In genomic region chr15:96053039-96054021, GRCh38 we compare ENCODE assay signal across 9 cellular contexts.
DNase-seq lines count a peak whose midpoint lies in the region; ATAC-seq and TF ChIP-seq lines count a peak whose summit lies in the region.
"Had no signal": no experiment of that assay in that cellular context is flagged by ENCODE, and none has a peak within 500 bp of the region (broad histone marks: within the 10 kb centered on the region; RNA-seq: fewer than 3 reads in every experiment).

No MANE protein-coding gene starts in this region.

- H3K9ac ChIP-seq in SK-N-SH, result no peak overlapping the region

- POLR2A ChIA-PET in SK-N-SH (lab: Yijun Ruan, JAX), result no interaction called here

- no peak overlapping the region for H2AFZ ChIP-seq in SK-N-SH (ENCODE audit: low read depth)

- H3K4me3 ChIP-seq in SK-N-SH (ENCODE audit: low read depth in 2 of 2, low read length in 1 of 2), result no peak overlapping the region
- H3K4me3 ChIP-seq in epithelial cell of proximal tubule (ENCODE audit: low read depth, low read length), result peak overlapping the region; percentile 57
- H3K4me3 ChIP-seq in muscle layer of duodenum (ENCODE audit: low read depth in 1 of 2, low read length in 2 of 2), result peak overlapping the region; percentile 45 to 54

- DNase-seq in SK-N-SH (peak; percentile 21), NCI-H69 (lab: John Stamatoyannopoulos, UW) (peak; percentile 77), epithelial cell of proximal tubule (ENCODE audit: low read depth) (peak; percentile 12), NOMO-1 treated with dmso at 0.1 percent for 144 hours (lab: John Stamatoyannopoulos, UW; ENCODE audit: unreplicated experiment) (no peak), KG1 (lab: John Stamatoyannopoulos, UW) (no peak)

- H3K27me3 ChIP-seq in SK-N-SH (ENCODE audit: insufficient read depth) (no peaks in the 10 kb centered on the region), muscle layer of duodenum (ENCODE audit: low read depth, low read length) (no peaks in the 10 kb centered on the region)
- H3K27me3 ChIP-seq: Peyer's patch had no signal

- H3K9me3 ChIP-seq in SK-N-SH (no peaks in the 10 kb centered on the region), muscle layer of duodenum (ENCODE audit: control insufficient read depth in 1 of 2, low read length in 2 of 2) (no peaks in the 10 kb centered on the region)
- H3K9me3 ChIP-seq: Peyer's patch had no signal

- no peaks in the 10 kb centered on the region for H3K79me2 ChIP-seq in SK-N-SH (ENCODE audit: insufficient read depth)

- TF ChIP-seq CTCF in SK-N-SH (IDR thresholded peaks at IDR 0.05) (no peak), epithelial cell of proximal tubule (conservative IDR thresholded peaks at IDR 0.05; ENCODE audit: low read depth, low read length) (no peak)

- H3K4me1 ChIP-seq in SK-N-SH (ENCODE audit: control insufficient read depth in 1 of 2, insufficient read depth in 2 of 2, low read depth in 1 of 2, low read length in 1 of 2), result no peaks in the 10 kb centered on the region
- peaks cover 0 to 7% of the 10 kb centered on the region in 2 donors for H3K4me1 ChIP-seq in muscle layer of duodenum (ENCODE audit: control insufficient read depth in 1 of 2, insufficient read depth in 2 of 2, low read length in 2 of 2)

- H3K27ac ChIP-seq in SK-N-SH (ENCODE audit: low read depth in 2 of 2, low read length in 1 of 2) (no peak overlapping the region), muscle layer of duodenum (ENCODE audit: low read length) (no peak overlapping the region)
- H3K27ac ChIP-seq: Peyer's patch had no signal

- no peak for TF ChIP-seq EP300 in SK-N-SH (IDR thresholded peaks at IDR 0.05; ENCODE audit: borderline replicate concordance in 1 of 2, low read depth in 1 of 2, low read length in 1 of 2)

- H3F3A ChIP-seq in SK-N-SH (replicated peaks; ENCODE audit: insufficient read depth), result no peaks in the 10 kb centered on the region

- no peak for ATAC-seq in SK-N-SH treated with all-trans-retinoic acid at 6 μM for 48 hours
- no peak for ATAC-seq in HG02623 (IDR thresholded peaks at IDR 0.05; ENCODE audit: unreplicated experiment)

- TF ChIP-seq RAD21 in SK-N-SH (IDR thresholded peaks at IDR 0.05; ENCODE audit: low read length), result no peak

- H4K20me1 ChIP-seq in SK-N-SH (ENCODE audit: insufficient read depth), result no peaks in the 10 kb centered on the region

- H3K36me3 ChIP-seq in SK-N-SH (replicated peaks in 1 of 2; ENCODE audit: control insufficient read depth in 1 of 2, insufficient read depth in 2 of 2, low read length in 1 of 2), result no peaks in the 10 kb centered on the region
- H3K36me3 ChIP-seq in muscle layer of duodenum (ENCODE audit: control insufficient read depth in 1 of 2, insufficient read depth in 2 of 2, low read length in 2 of 2), result no peaks in the 10 kb centered on the region
- H3K36me3 ChIP-seq: Peyer's patch had no signal

- H3K9me2 ChIP-seq in SK-N-SH, result no peaks in the 10 kb centered on the region

- 9% methylated on average over 34 of the region's 42 CpGs for WGBS in SK-N-SH (ENCODE audit: low lambda C conversion rate)

- H3K4me2 ChIP-seq in SK-N-SH, result no peak overlapping the region

- CTCF ChIA-PET in SK-N-SH (lab: Yijun Ruan, JAX), result no interaction called here

TF ChIP-seq in SK-N-SH, 30 proteins besides CTCF, POLR2A, EP300 and RAD21:
- TF ChIP-seq EZH2phosphoT487 (IDR thresholded peaks at IDR 0.05; ENCODE audit: borderline replicate concordance, low read depth), result no peak
- TF ChIP-seq NRF1 (IDR thresholded peaks at IDR 0.05; ENCODE audit: low read depth, low read length), result no peak
- TF ChIP-seq FOSL2 (IDR thresholded peaks at IDR 0.05; ENCODE audit: borderline replicate concordance, low read depth), result no peak
- no peak for TF ChIP-seq YY1 (IDR thresholded peaks at IDR 0.05; ENCODE audit: low read depth)
- TF ChIP-seq ZBTB33 (IDR thresholded peaks at IDR 0.05; ENCODE audit: borderline replicate concordance, low read depth), result no peak
- TF ChIP-seq TAF1 (IDR thresholded peaks at IDR 0.05; ENCODE audit: borderline replicate concordance, low read depth, low read length), result no peak
- no peak for TF ChIP-seq MEF2A (IDR thresholded peaks at IDR 0.05; ENCODE audit: borderline replicate concordance, low read depth)
- no peak for TF ChIP-seq NFIC (IDR thresholded peaks at IDR 0.05; ENCODE audit: borderline replicate concordance)
- no peak for TF ChIP-seq FOXM1 (IDR thresholded peaks at IDR 0.05; ENCODE audit: low read depth)
- no peak for TF ChIP-seq MXI1 (IDR thresholded peaks at IDR 0.05; ENCODE audit: low read depth, low read length)
- no peak for TF ChIP-seq CHD2 (IDR thresholded peaks at IDR 0.05; ENCODE audit: low read length, partially characterized antibody)
- no peak for TF ChIP-seq USF2 (IDR thresholded peaks at IDR 0.05; ENCODE audit: borderline replicate concordance, low read depth, low read length)
- no peak for TF ChIP-seq GATA2 (CRISPR knock-in tag; IDR thresholded peaks at IDR 0.05)
- TF ChIP-seq SIN3A (IDR thresholded peaks at IDR 0.05; ENCODE audit: borderline replicate concordance, low read depth, low read length), result no peak
- no peak for TF ChIP-seq GABPA (IDR thresholded peaks at IDR 0.05; ENCODE audit: low read depth)
TF ChIP-seq in SK-N-SH: peak in this region for 0.

TF ChIP-seq in SK-N-SH treated with all-trans-retinoic acid at 6 μM for 48 hours, 23 proteins besides CTCF, POLR2A, EP300 and RAD21 (continues in another document):
- TF ChIP-seq CSRNP3 (CRISPR knock-in tag; IDR thresholded peaks at IDR 0.05) (no peak), PPARA (CRISPR knock-in tag; IDR thresholded peaks at IDR 0.05; ENCODE audit: borderline replicate concordance) (no peak), CREB5 (CRISPR knock-in tag; IDR thresholded peaks at IDR 0.05; ENCODE audit: low read depth) (no peak), ARNTL (CRISPR knock-in tag; IDR thresholded peaks at IDR 0.05; ENCODE audit: borderline replicate concordance, low read depth) (no peak), TSHZ2 (CRISPR knock-in tag; IDR thresholded peaks at IDR 0.05) (no peak), ZNF565 (CRISPR knock-in tag; conservative IDR thresholded peaks at IDR 0.05; ENCODE audit: low read depth) (no peak), ZNF8 (CRISPR knock-in tag; IDR thresholded peaks at IDR 0.05) (no peak), PATZ1 (CRISPR knock-in tag; IDR thresholded peaks at IDR 0.05; ENCODE audit: borderline replicate concordance) (no peak)

Comparison
In these comparisons a context has a peak if more than half of its experiments do, and no peak if none do; other contexts are left out.
1. DNase-seq: peak in SK-N-SH (single experiment), NCI-H69 (single experiment) and epithelial cell of proximal tubule (single experiment); none in NOMO-1 treated with dmso at 0.1 percent for 144 hours (single experiment) and KG1 (single experiment).
2. H3K4me3 ChIP-seq: peak in epithelial cell of proximal tubule (single experiment) and muscle layer of duodenum (2 of 2); none in SK-N-SH (0 of 2).